In genomic region chr1:30185313-30185712, GRCh38 we compare ENCODE assay signal across 27 cellular contexts.
"Had no signal": no experiment of that assay in that cellular context is flagged by ENCODE, and none has a peak within 500 bp of the region (broad histone marks: within the 10 kb centered on the region; RNA-seq: fewer than 3 reads in every experiment).

No MANE protein-coding gene starts in this region.

- ATAC-seq: effector memory CD8-positive, alpha-beta T cell; esophagus mucosa; foreskin keratinocyte; gastrocnemius medialis; gastroesophageal sphincter; heart left ventricle; heart right ventricle had no signal

- H3K9me3 ChIP-seq: colonic mucosa, esophagus muscularis mucosa, esophagus squamous epithelium, gastrocnemius medialis, gastroesophageal sphincter, heart left ventricle, heart right ventricle had no signal

- DNase-seq: colonic mucosa; cortex of kidney; dermis blood vessel endothelial cell; dorsolateral prefrontal cortex; effector CD4-positive, alpha-beta T cell; effector CD8-positive, alpha-beta T cell; effector memory CD4-positive, alpha-beta T cell; effector memory CD8-positive, alpha-beta T cell; esophagus squamous epithelium; foreskin fibroblast; foreskin keratinocyte; foreskin melanocyte; gastrocnemius medialis; glutamatergic neuron; heart left ventricle; heart right ventricle had no signal

- H3K4me3 Mint-ChIP-seq: dendritic cell treated with granulocyte-macrophage colony-stimulating factor and Interleukin-4, amounts not matched to agents 40 ng/mL and 50 ng/mL, for 4 days; effector memory CD8-positive, alpha-beta T cell; endodermal cell had no signal

- H3K9me3 Mint-ChIP-seq: dendritic cell treated with granulocyte-macrophage colony-stimulating factor and Interleukin-4, amounts not matched to agents 40 ng/mL and 50 ng/mL, for 4 days; effector memory CD8-positive, alpha-beta T cell; endodermal cell had no signal

- H3K4me1 ChIP-seq: colonic mucosa, foreskin keratinocyte, gastrocnemius medialis, heart right ventricle had no signal

- H3K4me3 ChIP-seq: colonic mucosa, coronary artery, dorsolateral prefrontal cortex, esophagus muscularis mucosa, esophagus squamous epithelium, gastrocnemius medialis, gastroesophageal sphincter, heart left ventricle, heart right ventricle had no signal

- H3K27ac Mint-ChIP-seq: dendritic cell treated with granulocyte-macrophage colony-stimulating factor and Interleukin-4, amounts not matched to agents 40 ng/mL and 50 ng/mL, for 4 days; effector memory CD8-positive, alpha-beta T cell; endodermal cell had no signal

- H3K36me3 ChIP-seq: colonic mucosa, esophagus muscularis mucosa, esophagus squamous epithelium, gastrocnemius medialis, gastroesophageal sphincter, heart left ventricle, heart right ventricle had no signal

- H3K27ac ChIP-seq: colonic mucosa, coronary artery, dorsolateral prefrontal cortex, epithelial cell of prostate, esophagus muscularis mucosa, esophagus squamous epithelium, foreskin keratinocyte, gastrocnemius medialis, gastroesophageal sphincter, heart left ventricle, heart right ventricle had no signal

- H3K27me3 ChIP-seq: colonic mucosa had no signal

- FAIRE-seq: colon, endometrium, endothelial cell of umbilical vein, frontal cortex had no signal
